ENCODE assay signal across 19 cellular contexts in genomic region chr12:19161251-19161650, GRCh38.
"Had no signal": no experiment of that assay in that cellular context is flagged by ENCODE, and none has a peak within 500 bp of the region (broad histone marks: within the 10 kb centered on the region; RNA-seq: fewer than 3 reads in every experiment).

No MANE protein-coding gene starts in this region.

- DNase-seq: cerebellar nuclear complex; effector CD8-positive, alpha-beta T cell; endodermal cell; foreskin fibroblast; gastrocnemius medialis; heart left ventricle; naive thymus-derived CD4-positive, alpha-beta T cell; nephron progenitor cell; nucleus accumbens; right cardiac atrium; sigmoid colon; stimulated activated CD4-positive, alpha-beta T cell treated with anti-CD3 and anti-CD28 coated beads, Interleukin-2, amount 100 ng/mL, for 24 hours; stimulated activated CD4-positive, alpha-beta T cell treated with anti-CD3 and anti-CD28 coated beads, Interleukin-4, amount 100 ng/mL, for 24 hours; stimulated activated naive CD4-positive, alpha-beta T cell treated with Interleukin-2 at 50 U/mL for 16 hours; stomach; thyroid gland had no signal

- ATAC-seq: esophagus mucosa; gastrocnemius medialis; heart left ventricle; left lobe of liver; naive thymus-derived CD4-positive, alpha-beta T cell; right cardiac atrium; stimulated activated effector memory CD8-positive, alpha-beta T cell treated with anti-CD3 and anti-CD28 coated beads, Interleukin-12 subunit alpha, Interleukin-12 subunit beta, amount 100 ng/mL, for 72 hours had no signal
